Comparison of ENCODE assay signal across 19 cellular contexts in genomic region chr7:66698652-66699205, GRCh38.
"Had no signal": no experiment of that assay in that cellular context is flagged by ENCODE, and none has a peak within 500 bp of the region (broad histone marks: within the 10 kb centered on the region; RNA-seq: fewer than 3 reads in every experiment).

No MANE protein-coding gene starts in this region.

- H3K27me3 ChIP-seq: brain microvascular endothelial cell, heart right ventricle, tibial nerve, uterus had no signal

- H3K27ac ChIP-seq: brain microvascular endothelial cell, heart right ventricle, tibial nerve, uterus had no signal

- DNase-seq: activated B cell treated with CpG ODN at 0.5 μM for 24 hours; activated CD4-positive, alpha-beta T cell treated with anti-CD3 and anti-CD28 coated beads for 4 hours; activated CD4-positive, alpha-beta T cell treated with anti-CD3 and anti-CD28 coated beads, Interleukin-2, amount 50 U/mL, for 48 hours; activated CD8-positive, alpha-beta memory T cell treated with anti-CD3 and anti-CD28 coated beads, Interleukin-2, amount 50 U/mL, for 48 hours; activated naive CD4-positive, alpha-beta T cell; activated T-cell treated with anti-CD3 and anti-CD28 coated beads, Interleukin-2, amount 50 U/mL, for 4 hours; brain microvascular endothelial cell; caudate nucleus; effector CD4-positive, alpha-beta T cell; erythroblast; heart right ventricle; islet precursor cell; left cardiac atrium; nephron progenitor cell; stimulated activated CD4-positive, alpha-beta T cell treated with anti-CD3 and anti-CD28 coated beads, Interleukin-2, amount 100 ng/mL, for 48 hours; stimulated activated CD8-positive, alpha-beta memory T cell treated with anti-CD3 and anti-CD28 coated beads, Interleukin-4, amount 100 ng/mL, for 48 hours; T-helper 17 cell; uterus had no signal

- H3K4me3 ChIP-seq: heart right ventricle, tibial nerve, uterus had no signal

- ATAC-seq: activated T-cell treated with anti-CD3 and anti-CD28 coated beads, Interleukin-2, amount 50 U/mL, for 4 hours had no signal

- H3K9me3 ChIP-seq: heart right ventricle, tibial nerve, uterus had no signal

- H3K36me3 ChIP-seq: uterus had no signal
